Comparison of ENCODE assay signal across 11 cellular contexts in genomic region chr14:58864751-58865519, GRCh38.
A peak's percentile ranks its signal among the peaks of the same experiment; 100 is the strongest.
DNase-seq lines count a peak whose midpoint lies in the region; ATAC-seq and TF ChIP-seq lines count a peak whose summit lies in the region.
"Had no signal": no experiment of that assay in that cellular context is flagged by ENCODE, and none has a peak within 500 bp of the region (broad histone marks: within the 10 kb centered on the region; RNA-seq: fewer than 3 reads in every experiment).

No MANE protein-coding gene starts in this region.

- ATAC-seq in heart left ventricle, result peak; percentile 29 to 69 (median 52)
- ATAC-seq in sciatic nerve, result peak; percentile 19
- no peak for ATAC-seq in GM19463 (IDR thresholded peaks at IDR 0.05; ENCODE audit: unreplicated experiment)
- ATAC-seq in activated CD4-positive, alpha-beta T cell treated with anti-CD3 and anti-CD28 coated beads for 36 hours, result no peak
- no peak for ATAC-seq in GM21381 (IDR thresholded peaks at IDR 0.05; ENCODE audit: unreplicated experiment)

- no peak for TF ChIP-seq CTCF in heart left ventricle (IDR thresholded peaks at IDR 0.05)

- peak; percentile 87 for DNase-seq in GM23248
- peak; percentile 92 for DNase-seq in adipocyte (ENCODE audit: low read depth)
- DNase-seq in heart left ventricle, result peak in 3 of 5 donors; percentile 20 to 33 (median 24)
- no peak for DNase-seq in sciatic nerve (ENCODE audit: low spot score)
- DNase-seq in activated CD4-positive, alpha-beta T cell treated with anti-CD3 and anti-CD28 coated beads for 36 hours, result no peak
- DNase-seq in GOT3 (lab: John Stamatoyannopoulos, UW), result no peak
- DNase-seq: NCI-H526 treated with DMSO at 0.1 percent for 48 hours, small intestine had no signal

- H3K4me2 ChIP-seq in GM23248 (ENCODE audit: unreplicated experiment), result peak overlapping the region; percentile 66
- H3K4me2 ChIP-seq: KMS-11 had no signal

- H3K4me1 ChIP-seq in GM23248 (ENCODE audit: insufficient read depth) (peaks cover 28% of the 10 kb centered on the region), adipocyte (ENCODE audit: control insufficient read depth, insufficient read depth, low read length) (peaks cover 11% of the 10 kb centered on the region), heart left ventricle (peaks cover 0 to 10% (median 0%) of the 10 kb centered on the region in 12 donors)

- 22 to 24% methylated on average over 7 of the region's 7 CpGs for WGBS in GM23248 (ENCODE audit: low coverage in 1 of 2, low lambda C conversion rate in 2 of 2, missing lambda C conversion rate in 2 of 2), 2 experiments
- 54 to 58% (median 55%) methylated on average over 7 of the region's 7 CpGs for WGBS in heart left ventricle, 4 donors

- H4K20me1 ChIP-seq in GM23248 (ENCODE audit: insufficient read depth), result no peaks in the 10 kb centered on the region

- peak overlapping the region; percentile 78 for H3K27ac ChIP-seq in GM23248
- peak overlapping the region in 7 of 12 donors; percentile 11 to 70 (median 41) for H3K27ac ChIP-seq in heart left ventricle
- H3K27ac ChIP-seq: KMS-11 had no signal

- no peaks in the 10 kb centered on the region for H3K9me2 ChIP-seq in GM23248 (ENCODE audit: insufficient read depth)

- peaks cover 5% of the 10 kb centered on the region for H3K27me3 Mint-ChIP-seq in activated CD4-positive, alpha-beta T cell treated with anti-CD3 and anti-CD28 coated beads for 36 hours

- H3F3A ChIP-seq in GM23248 (ENCODE audit: insufficient read depth), result peaks cover 28% of the 10 kb centered on the region

- H2AFZ ChIP-seq in GM23248, result no peak overlapping the region

- H3K27me3 ChIP-seq in GM23248 (replicated peaks; ENCODE audit: insufficient read depth) (no peaks in the 10 kb centered on the region), adipocyte (replicated peaks; ENCODE audit: control insufficient read depth, insufficient read depth, low read length) (no peaks in the 10 kb centered on the region), heart left ventricle (no peaks in the 10 kb centered on the region)

- TF ChIP-seq POLR2A in heart left ventricle (IDR thresholded peaks at IDR 0.05), result no peak

- POLR2A ChIA-PET in activated CD4-positive, alpha-beta T cell treated with anti-CD3 and anti-CD28 coated beads for 36 hours (lab: Charles Lee), result no interaction called here

- intact Hi-C loops in heart left ventricle (cut with DNase I), result loop anchor here in 1 of 10 donors (10.0 kb wide), 1 partner anchor 130 kb away; no protein-coding TSS in a partner anchor
- intact Hi-C loops in sciatic nerve (cut with DNase I), result no loop called here
- intact Hi-C loops in activated CD4-positive, alpha-beta T cell treated with anti-CD3 and anti-CD28 coated beads for 36 hours (cut with DNase I, micrococcal nuclease), result no loop called here

- H3K4me3 ChIP-seq in GM23248 (peak overlapping the region; percentile 42), adipocyte (ENCODE audit: low read length) (no peak overlapping the region), heart left ventricle (no peak overlapping the region)

- H3K79me2 ChIP-seq in GM23248 (ENCODE audit: insufficient read depth), result no peaks in the 10 kb centered on the region

- H3K9ac ChIP-seq in GM23248 (peak overlapping the region; percentile 46), adipocyte (ENCODE audit: low read length) (no peak overlapping the region)
- H3K9ac ChIP-seq: KMS-11 had no signal

- in situ Hi-C loops in GM23248 (cut with MboI), result no loop called here

- H3K36me3 ChIP-seq in GM23248 (ENCODE audit: low read depth) (no peaks in the 10 kb centered on the region), adipocyte (ENCODE audit: control insufficient read depth, insufficient read depth, low read length, severe bottlenecking) (no peaks in the 10 kb centered on the region), heart left ventricle (no peaks in the 10 kb centered on the region)

- H3K4me1 Mint-ChIP-seq in activated CD4-positive, alpha-beta T cell treated with anti-CD3 and anti-CD28 coated beads for 36 hours, result no peaks in the 10 kb centered on the region

- no peak overlapping the region for H3K4me3 Mint-ChIP-seq in activated CD4-positive, alpha-beta T cell treated with anti-CD3 and anti-CD28 coated beads for 36 hours

- CTCF ChIA-PET in activated CD4-positive, alpha-beta T cell treated with anti-CD3 and anti-CD28 coated beads for 36 hours (lab: Charles Lee), result no interaction called here

- H3K9me3 ChIP-seq in GM23248 (ENCODE audit: low read depth) (no peaks in the 10 kb centered on the region), adipocyte (ENCODE audit: control insufficient read depth, low read length) (no peaks in the 10 kb centered on the region), heart left ventricle (peaks cover 0 to 3% (median 0%) of the 10 kb centered on the region in 12 donors)

- no peak overlapping the region for H3K27ac Mint-ChIP-seq in activated CD4-positive, alpha-beta T cell treated with anti-CD3 and anti-CD28 coated beads for 36 hours

- H3K9me3 Mint-ChIP-seq in activated CD4-positive, alpha-beta T cell treated with anti-CD3 and anti-CD28 coated beads for 36 hours (ENCODE audit: low read depth), result no peaks in the 10 kb centered on the region

- H3K36me3 Mint-ChIP-seq in activated CD4-positive, alpha-beta T cell treated with anti-CD3 and anti-CD28 coated beads for 36 hours (ENCODE audit: low read depth), result no peaks in the 10 kb centered on the region

Comparison
In these comparisons a context has a peak if more than half of its experiments do, and no peak if none do; other contexts are left out.
1. DNase-seq: peak in GM23248 (single experiment), adipocyte (single experiment) and heart left ventricle (3 of 5); none in sciatic nerve (single experiment), activated CD4-positive, alpha-beta T cell treated with anti-CD3 and anti-CD28 coated beads for 36 hours (single experiment) and GOT3 (single experiment).
2. ATAC-seq: peak in heart left ventricle (4 of 4) and sciatic nerve (single experiment); none in GM19463 (single experiment), activated CD4-positive, alpha-beta T cell treated with anti-CD3 and anti-CD28 coated beads for 36 hours (single experiment) and GM21381 (single experiment).